In genomic region chr1:149887456-149888159, GRCh38 we compare ENCODE assay signal across 8 cellular contexts. TPM values are rescaled to one million over a fixed set of nuclear protein-coding genes. Genes with fewer than 3 reads are reported as not detected.
DNase-seq lines count a peak whose midpoint lies in the region; ATAC-seq and TF ChIP-seq lines count a peak whose summit lies in the region.

No MANE protein-coding gene starts in this region.

- no peak overlapping the region for H3K4me3 Mint-ChIP-seq in activated B cell treated with CpG ODN at 0.5 μM for 24 hours
- no peak overlapping the region for H3K4me3 Mint-ChIP-seq in central memory CD8-positive, alpha-beta T cell

- no peak for TF ChIP-seq CTCF in activated B cell treated with CpG ODN at 0.5 μM for 24 hours (IDR thresholded peaks at IDR 0.05)

- no peaks in the 10 kb centered on the region for H3K27me3 Mint-ChIP-seq in activated B cell treated with CpG ODN at 0.5 μM for 24 hours
- H3K27me3 Mint-ChIP-seq in central memory CD8-positive, alpha-beta T cell, result no peaks in the 10 kb centered on the region

- DNase-seq in AG08396 (ENCODE audit: low spot score) (peak; percentile 87), NCI-H2227 treated with DMSO at 0.1 percent for 48 hours (lab: John Stamatoyannopoulos, UW) (peak; percentile 98), activated B cell treated with CpG ODN at 0.5 μM for 24 hours (peak; percentile 69), islet precursor cell (peak; percentile 95)
- DNase-seq in central memory CD8-positive, alpha-beta T cell (ENCODE audit: low spot score in 2 of 2), result peak; percentile 64 to 84
- DNase-seq in stimulated activated CD4-positive, alpha-beta T cell treated with anti-CD3 and anti-CD28 coated beads, Interleukin-12 subunit alpha, Interleukin-12 subunit beta, amount 100 ng/mL, for 4 hours, result peak; percentile 42

- CTCF ChIA-PET in activated B cell treated with CpG ODN at 0.5 μM for 24 hours (lab: Charles Lee), result interaction anchor here (0.6 to 2.1 kb wide), 9 partner anchors 12 to 300 kb away, joined by 3 to 10 read pairs (median 3); partner anchors contain the start of gene BOLA1

- H3K9me3 Mint-ChIP-seq in activated B cell treated with CpG ODN at 0.5 μM for 24 hours, result no peaks in the 10 kb centered on the region
- H3K9me3 Mint-ChIP-seq in central memory CD8-positive, alpha-beta T cell, result no peaks in the 10 kb centered on the region

- POLR2A ChIA-PET in activated B cell treated with CpG ODN at 0.5 μM for 24 hours (lab: Charles Lee), result interaction anchor here (0.6 to 7.3 kb wide), 49 partner anchors 9 to 1572 kb away, joined by 3 to 311 read pairs (median 6); partner anchors contain the start of genes ANP32E, APH1A, ARNT and BOLA1

- H3K36me3 Mint-ChIP-seq in activated B cell treated with CpG ODN at 0.5 μM for 24 hours (ENCODE audit: low read depth), result peaks cover 2% of the 10 kb centered on the region
- H3K36me3 Mint-ChIP-seq in central memory CD8-positive, alpha-beta T cell (ENCODE audit: insufficient read depth), result no peaks in the 10 kb centered on the region

- peak; percentile 47 for ATAC-seq in GM18909 (IDR thresholded peaks at IDR 0.05; ENCODE audit: poor library complexity, unreplicated experiment)
- ATAC-seq in HG03159 (IDR thresholded peaks at IDR 0.05; ENCODE audit: unreplicated experiment), result peak; percentile 39
- ATAC-seq in activated B cell treated with CpG ODN at 0.5 μM for 24 hours (ENCODE audit: low read depth), result peak; percentile 59
- peak; percentile 64 for ATAC-seq in central memory CD8-positive, alpha-beta T cell (replicated peaks; ENCODE audit: extremely low read depth, poor library complexity, severe bottlenecking)

- H3K4me1 Mint-ChIP-seq in activated B cell treated with CpG ODN at 0.5 μM for 24 hours, result no peaks in the 10 kb centered on the region
- H3K4me1 Mint-ChIP-seq in central memory CD8-positive, alpha-beta T cell, result no peaks in the 10 kb centered on the region

- intact Hi-C loops in activated B cell treated with CpG ODN at 0.5 μM for 24 hours (cut with micrococcal nuclease), result loop anchor here (1.0 kb wide), 6 partner anchors 12 to 347 kb away; partner anchors contain the start of genes BOLA1 and SF3B4

- no peak overlapping the region for H3K27ac Mint-ChIP-seq in activated B cell treated with CpG ODN at 0.5 μM for 24 hours
- H3K27ac Mint-ChIP-seq in central memory CD8-positive, alpha-beta T cell (ENCODE audit: low read depth), result no peak overlapping the region

RNA-seq across cellular contexts. Expression of gene BOLA1, which starts 11.8 kb away (rescaled TPM):
- total RNA-seq in activated B cell treated with CpG ODN at 0.5 μM for 24 hours, result 10.2 and 11.6 TPM in 2 replicates

RNA-seq across cellular contexts. Expression of gene SV2A, which starts 30.0 kb away (rescaled TPM):
- total RNA-seq in activated B cell treated with CpG ODN at 0.5 μM for 24 hours, result 0.07 and 0.12 TPM in 2 replicates

RNA-seq across cellular contexts. Expression of gene SF3B4, which starts 40.0 kb away (rescaled TPM):
- 80.8 and 86.2 TPM in 2 replicates for total RNA-seq in activated B cell treated with CpG ODN at 0.5 μM for 24 hours

RNA-seq across cellular contexts. Expression of gene MTMR11, which starts 49.1 kb away (rescaled TPM):
- not detected in 2 replicates for total RNA-seq in activated B cell treated with CpG ODN at 0.5 μM for 24 hours

Comparison
In these comparisons a context has a peak if more than half of its experiments do, and no peak if none do; other contexts are left out.
1. Peak in every context shown above with its lines: DNase-seq and ATAC-seq.
2. DNase-seq: peak in every context shown above with its lines; median percentile 98 in NCI-H2227 treated with DMSO at 0.1 percent for 48 hours; 95 in islet precursor cell; 87 in AG08396; 74 in central memory CD8-positive, alpha-beta T cell; 69 in activated B cell treated with CpG ODN at 0.5 μM for 24 hours; 42 in stimulated activated CD4-positive, alpha-beta T cell treated with anti-CD3 and anti-CD28 coated beads, Interleukin-12 subunit alpha, Interleukin-12 subunit beta, amount 100 ng/mL, for 4 hours.